Comparison of ENCODE assay signal across 9 cellular contexts in the genomic region with DNA sequence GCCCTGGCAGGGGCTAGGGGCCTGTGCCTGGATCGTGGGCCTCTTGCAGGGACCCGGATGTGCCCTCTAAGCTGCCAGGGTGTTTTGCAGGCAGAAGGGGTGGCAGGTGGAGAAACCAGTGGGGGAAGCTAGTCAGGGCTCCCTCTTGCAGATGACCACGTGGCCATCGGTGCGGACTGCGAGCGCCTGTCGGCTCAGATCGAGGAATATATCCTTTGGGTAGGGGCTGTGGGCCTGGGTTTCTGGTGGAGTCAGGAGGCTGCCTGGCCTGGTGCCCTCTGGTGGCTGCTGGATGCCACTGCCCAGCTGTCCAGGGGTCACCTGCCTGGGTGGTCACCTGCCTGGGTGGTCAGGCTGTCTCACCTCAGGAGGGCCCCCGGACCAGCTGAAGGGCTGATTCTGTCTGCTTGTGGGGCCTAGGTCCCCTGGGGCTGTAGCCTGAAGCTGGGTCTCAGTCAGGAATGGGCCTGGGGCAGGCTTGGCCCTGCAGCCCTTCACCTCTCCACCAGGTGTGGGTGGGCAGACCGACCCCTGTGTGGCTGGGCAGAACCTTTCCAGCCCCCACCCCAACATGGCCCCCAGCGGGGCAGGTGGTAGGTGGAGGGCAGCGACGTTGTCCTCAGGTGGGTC. TPM values are rescaled to one million over a fixed set of nuclear protein-coding genes. Genes with fewer than 3 reads are reported as not detected.
DNase-seq lines count a peak whose midpoint lies in the region; ATAC-seq, FAIRE-seq and TF ChIP-seq lines count a peak whose summit lies in the region.
"Had no signal": no experiment of that assay in that cellular context is flagged by ENCODE, and none has a peak within 500 bp of the region (broad histone marks: within the 10 kb centered on the region; RNA-seq: fewer than 3 reads in every experiment).

No MANE protein-coding gene starts in this region.

- H3K4me2 ChIP-seq in H9 (ENCODE audit: insufficient read depth, insufficient read length, low read length) (no peak overlapping the region), mesenchymal stem cell (ENCODE audit: low read length, poor library complexity, severe bottlenecking) (no peak overlapping the region)

- no peak overlapping the region for H2BK12ac ChIP-seq in H9 (ENCODE audit: insufficient read length, low read depth, low read length)
- no peak overlapping the region for H2BK12ac ChIP-seq in mesenchymal stem cell (ENCODE audit: low read length in 2 of 2)

- H4K8ac ChIP-seq in H9 (replicated peaks; ENCODE audit: insufficient read length, low read depth, low read length) = no peak overlapping the region
- H4K8ac ChIP-seq in mesenchymal stem cell (ENCODE audit: low read length) = no peak overlapping the region

- H3K56ac ChIP-seq in H9 (ENCODE audit: insufficient read length, low read depth, low read length) = no peak overlapping the region

- H3K9me3 Mint-ChIP-seq in H9 = no peaks in the 10 kb centered on the region

- H3K27ac ChIP-seq in C4-2B (no peak overlapping the region), H9 (ENCODE audit: insufficient read length, low read depth, low read length) (no peak overlapping the region), liver (ENCODE audit: low read depth in 1 of 2, low read length in 2 of 2) (no peak overlapping the region), mesenchymal stem cell (ENCODE audit: low read length, poor library complexity, severe bottlenecking) (no peak overlapping the region)

- TF ChIP-seq CTCF in C4-2B (conservative IDR thresholded peaks at IDR 0.05) (peak; percentile 90), H9 (conservative IDR thresholded peaks at IDR 0.05) (peak; percentile 91), astrocyte of the spinal cord (IDR thresholded peaks at IDR 0.05; ENCODE audit: low read depth, low read length) (peak; percentile 89), liver (IDR thresholded peaks at IDR 0.05; ENCODE audit: low read depth, low read length, missing input control) (peak; percentile 61)

- H3K27ac Mint-ChIP-seq in H9 = peak overlapping the region in 1 of 3 experiments; percentile 52; a peak in 1 of 7 replicates

- H3K4ac ChIP-seq in H9 (ENCODE audit: low read depth, low read length) (no peak overlapping the region), mesenchymal stem cell (ENCODE audit: low read depth in 1 of 2, low read length in 2 of 2) (no peak overlapping the region)

- no peak for ATAC-seq in sciatic nerve

- H2AK5ac ChIP-seq in H9 (ENCODE audit: insufficient read length, low read length) = no peak overlapping the region
- H2AK5ac ChIP-seq in mesenchymal stem cell (ENCODE audit: low read length, severe bottlenecking) = no peak overlapping the region

- H3K14ac ChIP-seq in H9 (ENCODE audit: insufficient read depth, low read length) = no peak overlapping the region
- H3K14ac ChIP-seq in mesenchymal stem cell (ENCODE audit: low read length in 2 of 2) = no peak overlapping the region

- peaks cover 1% of the 10 kb centered on the region for H3K27me3 Mint-ChIP-seq in H9 (ENCODE audit: low read depth)

- DNase-seq in H9 (peak; percentile 82), astrocyte of the spinal cord (ENCODE audit: low read depth, low spot score) (no peak), sciatic nerve (ENCODE audit: low spot score) (no peak), H54 (ENCODE audit: insufficient read length, low spot score) (no peak), NCI-H226 (no peak), mesenchymal stem cell (no peak)

- no peaks in the 10 kb centered on the region for H3K79me2 ChIP-seq in H9 (ENCODE audit: insufficient read depth, low read length)

- H3K9me3 ChIP-seq in H9 (ENCODE audit: control insufficient read depth, low read depth, low read length) = no peaks in the 10 kb centered on the region
- H3K9me3 ChIP-seq in liver (ENCODE audit: control insufficient read depth in 4 of 4, low read length in 3 of 4) = no peaks in the 10 kb centered on the region
- no peaks in the 10 kb centered on the region for H3K9me3 ChIP-seq in mesenchymal stem cell (ENCODE audit: control insufficient read depth, low read length)

- in situ Hi-C loops in astrocyte of the spinal cord (cut with HindIII; ENCODE audit: low sequenced_read_pairs) = no loop called here

- H2BK120ac ChIP-seq in H9 (ENCODE audit: low read depth, low read length, poor library complexity, severe bottlenecking) = no peak overlapping the region
- H2BK120ac ChIP-seq in mesenchymal stem cell (ENCODE audit: low read depth, low read length) = no peak overlapping the region

- no peak overlapping the region for H3T11ph ChIP-seq in H9 (ENCODE audit: low read length)

- H3K23me2 ChIP-seq in H9 (ENCODE audit: insufficient read length, low read depth, low read length, poor library complexity, severe bottlenecking) = no peaks in the 10 kb centered on the region

- no peaks in the 10 kb centered on the region for H3K79me1 ChIP-seq in H9 (ENCODE audit: insufficient read depth, low read depth, low read length, poor library complexity, severe bottlenecking)
- H3K79me1 ChIP-seq in mesenchymal stem cell (replicated peaks; ENCODE audit: low read length, poor library complexity, severe bottlenecking) = peaks cover 2% of the 10 kb centered on the region

- no peak overlapping the region for H4K91ac ChIP-seq in H9 (ENCODE audit: insufficient read length, low read depth, low read length)
- no peak overlapping the region for H4K91ac ChIP-seq in mesenchymal stem cell (ENCODE audit: low read length)

- TF ChIP-seq RAD21 in liver (IDR thresholded peaks at IDR 0.05) = no peak

- H2BK15ac ChIP-seq in H9 (ENCODE audit: low read depth, low read length) (no peak overlapping the region), mesenchymal stem cell (ENCODE audit: low read depth, poor library complexity, severe bottlenecking) (no peak overlapping the region)

- H3K18ac ChIP-seq in H9 (ENCODE audit: insufficient read length, low read depth, low read length) = no peak overlapping the region
- H3K18ac ChIP-seq in mesenchymal stem cell (ENCODE audit: low read depth in 1 of 2, low read length in 2 of 2) = no peak overlapping the region

- peaks cover 16 to 26% of the 10 kb centered on the region in 2 experiments for H3K4me1 Mint-ChIP-seq in H9

- no peak overlapping the region for H2BK20ac ChIP-seq in H9 (ENCODE audit: low read depth, low read length, poor library complexity, severe bottlenecking)

- peaks cover 0 to 3% (median 0%) of the 10 kb centered on the region in 3 experiments; a peak in 4 of 7 replicates for H3K36me3 Mint-ChIP-seq in H9 (ENCODE audit: insufficient read depth in 1 of 3, low read depth in 3 of 3)

- H2AFZ ChIP-seq in H9 (ENCODE audit: low read length) = no peak overlapping the region
- H2AFZ ChIP-seq in mesenchymal stem cell (ENCODE audit: low read depth, low read length) = no peak overlapping the region

- peaks cover 1% of the 10 kb centered on the region; the same call in 1 of the 2 replicates for H3K4me1 ChIP-seq in H9 (ENCODE audit: insufficient read depth, low read length)
- peaks cover 14 to 40% (median 33%) of the 10 kb centered on the region in 4 donors for H3K4me1 ChIP-seq in liver (ENCODE audit: control insufficient read depth in 4 of 4, insufficient read depth in 4 of 4, low read length in 3 of 4)
- peaks cover 29% of the 10 kb centered on the region for H3K4me1 ChIP-seq in mesenchymal stem cell (ENCODE audit: control insufficient read depth, insufficient read depth, low read depth, low read length)

- H3K27me3 ChIP-seq in H9 (ENCODE audit: insufficient read depth, low read length) = no peaks in the 10 kb centered on the region
- H3K27me3 ChIP-seq in liver (ENCODE audit: control insufficient read depth in 4 of 4, insufficient read depth in 4 of 4, low read length in 3 of 4) = no peaks in the 10 kb centered on the region
- no peaks in the 10 kb centered on the region for H3K27me3 ChIP-seq in mesenchymal stem cell (ENCODE audit: control insufficient read depth in 1 of 2, insufficient read depth in 1 of 2, low read length in 2 of 2)

- no peak overlapping the region for H3K4me3 Mint-ChIP-seq in H9

- H3K9ac ChIP-seq in H9 (ENCODE audit: extremely low read depth, insufficient read length, low read length) (no peak overlapping the region), liver (ENCODE audit: low read depth in 1 of 2, low read length in 2 of 2) (no peak overlapping the region), mesenchymal stem cell (ENCODE audit: low read length) (no peak overlapping the region)

- H2BK5ac ChIP-seq in H9 (ENCODE audit: insufficient read length, low read length) = no peak overlapping the region
- no peak overlapping the region for H2BK5ac ChIP-seq in mesenchymal stem cell (ENCODE audit: low read depth, low read length, poor library complexity, severe bottlenecking)

- no peak for TF ChIP-seq POLR2A in H54 (IDR thresholded peaks at IDR 0.05; ENCODE audit: low read depth, low read length)

- intact Hi-C loops in sciatic nerve (cut with DNase I) = no loop called here

- H4K5ac ChIP-seq in H9 (ENCODE audit: insufficient read length, low read depth, low read length) = no peak overlapping the region

- H3K23ac ChIP-seq in H9 (ENCODE audit: insufficient read length, low read depth, low read length) (no peak overlapping the region), mesenchymal stem cell (ENCODE audit: low read length in 2 of 2) (no peak overlapping the region)

- H3K36me3 ChIP-seq in liver (ENCODE audit: control insufficient read depth in 4 of 4, insufficient read depth in 3 of 4, low read depth in 1 of 4, low read length in 3 of 4) (peaks cover 0 to 10% (median 0%) of the 10 kb centered on the region in 4 donors), mesenchymal stem cell (ENCODE audit: control insufficient read depth in 1 of 2, insufficient read depth in 2 of 2, low read depth in 1 of 2, low read length in 2 of 2) (peaks cover 17 to 66% of the 10 kb centered on the region in 2 experiments)

- FAIRE-seq in H54 (lab: Jason Lieb, UNC) = no peak
- FAIRE-seq: colon had no signal

- H4K20me1 ChIP-seq in H9 (ENCODE audit: control insufficient read depth, insufficient read depth, insufficient read length) = no peaks in the 10 kb centered on the region

- no CpG with 5 or more reads among the region's 14 CpGs for WGBS in H9 (ENCODE audit: extremely low coverage, insufficient read length, low lambda C conversion rate)
- WGBS in liver = 83% methylated on average over 14 of the region's 14 CpGs
- 59% methylated on average over 14 of the region's 14 CpGs for WGBS in mesenchymal stem cell

- H3K4me3 ChIP-seq in astrocyte of the spinal cord (ENCODE audit: low read depth, low read length) (no peak overlapping the region), liver (ENCODE audit: low read depth in 1 of 3, low read length in 3 of 3) (no peak overlapping the region), mesenchymal stem cell (ENCODE audit: insufficient read depth in 1 of 2, low read depth in 1 of 2, low read length in 2 of 2) (no peak overlapping the region)

RNA-seq across cellular contexts. Expression of a gene that starts 6.7 kb away (rescaled TPM):
- 48.1 and 51.7 TPM in 2 replicates for total RNA-seq in H9 (2021)
- total RNA-seq in liver = 1 to 10 TPM; 4.6 to 6.4 TPM
- polyA plus RNA-seq in liver = 10 to 100 TPM; 17.2 to 22.6 TPM
- total RNA-seq in sciatic nerve = 81.2 TPM
- 57.9 TPM for polyA plus RNA-seq in mesenchymal stem cell (2013, experiment 1 of 2)
- 60.9 TPM for polyA plus RNA-seq in mesenchymal stem cell (2013, experiment 2 of 2)

RNA-seq across cellular contexts. Expression of a gene that starts 9.6 kb away (rescaled TPM):
- total RNA-seq in H9 (2021) (11.7 and 12.8 TPM in 2 replicates), liver (10 to 100 TPM in 1 of 2 donors, 1 to 10 TPM in 1; 6.7 to 12.9 TPM), sciatic nerve (10.8 TPM)
- polyA plus RNA-seq in liver = 1 to 10 TPM; 4.9 to 5.9 TPM
- 11.6 TPM for polyA plus RNA-seq in mesenchymal stem cell (2013, experiment 1 of 2)
- polyA plus RNA-seq in mesenchymal stem cell (2013, experiment 2 of 2) = 13.4 TPM

RNA-seq across cellular contexts. Expression of a gene that starts 10.2 kb away (rescaled TPM):
- total RNA-seq in H9 (2021) (0.90 and 1.0 TPM in 2 replicates), liver (under 1 TPM; 0.42 to 0.79 TPM), sciatic nerve (1.0 TPM)
- polyA plus RNA-seq in liver = under 1 TPM; 0.04 to 0.28 TPM
- polyA plus RNA-seq in mesenchymal stem cell (2013, experiment 1 of 2) = 0.54 TPM
- polyA plus RNA-seq in mesenchymal stem cell (2013, experiment 2 of 2) = 0.40 TPM

RNA-seq across cellular contexts. Expression of a gene that starts 14.5 kb away (rescaled TPM):
- total RNA-seq in H9 (2021) (0.39 TPM in 1 of 2 replicates, not detected in the other), liver (not detected), sciatic nerve (not detected)
- polyA plus RNA-seq in liver = under 1 TPM in 1 of 2 donors, not detected in 1; 0.08 TPM
- polyA plus RNA-seq in mesenchymal stem cell (2013, experiment 1 of 2) = 0.08 TPM
- not detected for polyA plus RNA-seq in mesenchymal stem cell (2013, experiment 2 of 2)

RNA-seq across cellular contexts. Expression of a gene that starts 20.3 kb away (rescaled TPM):
- total RNA-seq in H9 (2021) = 1.6 and 2.0 TPM in 2 replicates
- total RNA-seq in liver = 1 to 10 TPM; 2.1 to 3.1 TPM
- polyA plus RNA-seq in liver = 1 to 10 TPM; 1.1 to 5.8 TPM
- total RNA-seq in sciatic nerve = 134 TPM
- 0.33 TPM for polyA plus RNA-seq in mesenchymal stem cell (2013, experiment 1 of 2)
- 0.27 TPM for polyA plus RNA-seq in mesenchymal stem cell (2013, experiment 2 of 2)
